Comparison of ENCODE assay signal across 15 cellular contexts in genomic region chr6:112286756-112287155, GRCh38. TPM values are rescaled to one million over a fixed set of nuclear protein-coding genes. Genes with fewer than 3 reads are reported as not detected.
DNase-seq lines count a peak whose midpoint lies in the region; ATAC-seq and TF ChIP-seq lines count a peak whose summit lies in the region.
"Had no signal": no experiment of that assay in that cellular context is flagged by ENCODE, and none has a peak within 500 bp of the region (broad histone marks: within the 10 kb centered on the region; RNA-seq: fewer than 3 reads in every experiment).

No MANE protein-coding gene starts in this region.

- no peaks in the 10 kb centered on the region for H3K36me3 ChIP-seq in heart left ventricle
- H3K36me3 ChIP-seq in testis (ENCODE audit: low read depth, missing control alignments) = no peaks in the 10 kb centered on the region

- TF ChIP-seq POLR2A in heart left ventricle (IDR thresholded peaks at IDR 0.05) (no peak), testis (IDR thresholded peaks at IDR 0.05) (no peak)

- no peaks in the 10 kb centered on the region for H3K27me3 ChIP-seq in heart left ventricle
- H3K27me3 ChIP-seq in testis = no peaks in the 10 kb centered on the region

- H3K4me1 ChIP-seq in heart left ventricle = peaks cover 0 to 53% (median 17%) of the 10 kb centered on the region in 12 donors
- peaks cover 11% of the 10 kb centered on the region for H3K4me1 ChIP-seq in testis

- H3K4me3 ChIP-seq in heart left ventricle (no peak overlapping the region), testis (no peak overlapping the region)
- H3K4me3 ChIP-seq: GM12878, GM23248 had no signal

- no peaks in the 10 kb centered on the region for H3K9me3 ChIP-seq in heart left ventricle
- no peaks in the 10 kb centered on the region for H3K9me3 ChIP-seq in testis

- intact Hi-C loops in heart left ventricle (cut with DNase I) (loop anchor here in 1 of 10 donors (10.0 kb wide), 1 partner anchor 102 kb away; no protein-coding TSS in a partner anchor), Right ventricle myocardium superior (cut with DNase I) (no loop called here), testis (cut with DNase I; ENCODE audit: low total_unique reads) (no loop called here)

- TF ChIP-seq CTCF in heart left ventricle (IDR thresholded peaks at IDR 0.05) (no peak), testis (IDR thresholded peaks at IDR 0.05) (no peak)

- peak in 3 of 4 donors; percentile 26 to 47 (median 31) for ATAC-seq in heart left ventricle
- no peak for ATAC-seq in Right ventricle myocardium superior (ENCODE audit: poor library complexity)
- ATAC-seq: HCT116 had no signal

- DNase-seq in heart left ventricle = peak in 1 of 5 donors; percentile 45
- DNase-seq in Right ventricle myocardium superior = no peak
- peak; percentile 51 for DNase-seq in RPMI7951 (ENCODE audit: low read depth)
- peak; percentile 23 for DNase-seq in fibroblast of gingiva (ENCODE audit: low read depth)
- peak; percentile 21 for DNase-seq in testis
- DNase-seq in DMS79 treated with DMSO at 0.1 percent for 48 hours (lab: John Stamatoyannopoulos, UW) = no peak
- no peak for DNase-seq in middle frontal gyrus (ENCODE audit: extremely low spot score, low spot score)
- no peak for DNase-seq in activated effector memory CD4-positive, alpha-beta T cell treated with anti-CD3 and anti-CD28 coated beads, Interleukin-2, amount 50 U/mL, for 16 hours
- DNase-seq: DMS53, GM23248 had no signal

- H3K27ac ChIP-seq in heart left ventricle (peak overlapping the region in 5 of 12 donors; percentile 8 to 70 (median 27)), testis (no peak overlapping the region)
- H3K27ac ChIP-seq: 22Rv1, GM23248, HL-60 had no signal

RNA-seq across cellular contexts. Expression of gene LAMA4, which starts 32.4 kb away (rescaled TPM):
- 100 to 1,000 TPM in 2 of 9 donors, 10 to 100 TPM in 7; 42.6 to 132 (median 77.7) TPM for total RNA-seq in heart left ventricle
- 10 to 100 TPM; 23.8 to 55.9 TPM for polyA plus RNA-seq in heart left ventricle
- 71.1 TPM for total RNA-seq in Right ventricle myocardium superior
- total RNA-seq in RPMI7951 (2014; rRNA removed; shearing (Covaris generic)) = 7.6 and 7.7 TPM in 2 replicates
- total RNA-seq in testis = 10 to 100 TPM; 49.2 to 61.0 TPM
- 37.6 TPM for polyA plus RNA-seq in testis (ENCODE audit: insufficient read depth, low read depth, low replicate concordance)
- total RNA-seq: CD4-positive, CD25-positive, alpha-beta regulatory T cell had no signal
- polyA plus RNA-seq: CD4-positive, CD25-positive, alpha-beta regulatory T cell had no signal

Comparison
In these comparisons a context has a peak if more than half of its experiments do, and no peak if none do; other contexts are left out.
1. DNase-seq: peak in RPMI7951 (single experiment), fibroblast of gingiva (single experiment) and testis (single experiment); none in Right ventricle myocardium superior (single experiment), DMS79 treated with DMSO at 0.1 percent for 48 hours (single experiment), middle frontal gyrus (single experiment) and activated effector memory CD4-positive, alpha-beta T cell treated with anti-CD3 and anti-CD28 coated beads, Interleukin-2, amount 50 U/mL, for 16 hours (single experiment).